Comparison of ENCODE assay signal across 18 cellular contexts in genomic region chr5:97666767-97667166, GRCh38.
A peak's percentile ranks its signal among the peaks of the same experiment; 100 is the strongest.
DNase-seq lines count a peak whose midpoint lies in the region; ATAC-seq, FAIRE-seq and TF ChIP-seq lines count a peak whose summit lies in the region.
"Had no signal": no experiment of that assay in that cellular context is flagged by ENCODE, and none has a peak within 500 bp of the region (broad histone marks: within the 10 kb centered on the region; RNA-seq: fewer than 3 reads in every experiment).

No MANE protein-coding gene starts in this region.

- H3K36me3 Mint-ChIP-seq in endothelial cell (ENCODE audit: low read depth, unreplicated experiment): no peaks in the 10 kb centered on the region
- H3K36me3 Mint-ChIP-seq: CD8-positive, alpha-beta T cell had no signal

- no peaks in the 10 kb centered on the region for H3K9me3 Mint-ChIP-seq in endothelial cell (ENCODE audit: unreplicated experiment)
- H3K9me3 Mint-ChIP-seq: CD8-positive, alpha-beta T cell had no signal

- ATAC-seq in GM18873 (IDR thresholded peaks at IDR 0.05; ENCODE audit: low FRiP score, unreplicated experiment): no peak
- ATAC-seq: CD8-positive, alpha-beta T cell; GM12878; HCT116; HepG2 had no signal

- H3K4me3 Mint-ChIP-seq in endothelial cell (ENCODE audit: unreplicated experiment): no peak overlapping the region
- H3K4me3 Mint-ChIP-seq: CD8-positive, alpha-beta T cell had no signal

- no peak for TF ChIP-seq CTCF in endothelial cell (IDR thresholded peaks at IDR 0.05; ENCODE audit: unreplicated experiment)

- no peaks in the 10 kb centered on the region for H3K27me3 ChIP-seq in adipocyte (replicated peaks; ENCODE audit: control insufficient read depth, insufficient read depth, low read length)
- H3K27me3 ChIP-seq: BE2C had no signal

- DNase-seq in DMS53 (lab: John Stamatoyannopoulos, UW): peak; percentile 89
- DNase-seq in GM18507 (ENCODE audit: extremely low spot score, insufficient read length, low read depth): no peak
- peak; percentile 18 for DNase-seq in adipocyte (ENCODE audit: low read depth)
- DNase-seq in fibroblast of gingiva (ENCODE audit: low read depth): peak; percentile 1
- DNase-seq in endothelial cell (ENCODE audit: low spot score): no peak
- no peak for DNase-seq in DMS114 treated with DMSO at 0.1 percent for 48 hours (lab: John Stamatoyannopoulos, UW; ENCODE audit: unreplicated experiment)
- DNase-seq in stimulated activated CD8-positive, alpha-beta memory T cell treated with anti-CD3 and anti-CD28 coated beads, Interleukin-4, amount 100 ng/mL, for 48 hours: no peak
- DNase-seq: BE2C; CD8-positive, alpha-beta T cell; COR-L47 had no signal

- no peak overlapping the region for H3K9ac ChIP-seq in adipocyte (ENCODE audit: low read length)

- no peaks in the 10 kb centered on the region for H3K9me3 ChIP-seq in adipocyte (ENCODE audit: control insufficient read depth, low read length)
- H3K9me3 ChIP-seq: BE2C had no signal

- no peaks in the 10 kb centered on the region for H3K4me1 ChIP-seq in adipocyte (ENCODE audit: control insufficient read depth, insufficient read depth, low read length)
- H3K4me1 ChIP-seq: BE2C had no signal

- no peak overlapping the region for H3K4me3 ChIP-seq in adipocyte (ENCODE audit: low read length)
- H3K4me3 ChIP-seq: GM12878 had no signal

- no peak overlapping the region for H3K27ac Mint-ChIP-seq in endothelial cell (ENCODE audit: unreplicated experiment)
- H3K27ac Mint-ChIP-seq: CD8-positive, alpha-beta T cell had no signal

- no peaks in the 10 kb centered on the region for H3K27me3 Mint-ChIP-seq in endothelial cell (ENCODE audit: unreplicated experiment)

- H3K36me3 ChIP-seq in adipocyte (ENCODE audit: control insufficient read depth, insufficient read depth, low read length, severe bottlenecking): no peaks in the 10 kb centered on the region
- H3K36me3 ChIP-seq: BE2C had no signal

- peak; percentile 39 for FAIRE-seq in GM18507 (lab: Jason Lieb, UNC)
- FAIRE-seq: A204.1, D721Med, GM12878, GM19239, HepG2, HTR-8/SVneo had no signal

- H3K4me1 Mint-ChIP-seq in endothelial cell (ENCODE audit: unreplicated experiment): no peaks in the 10 kb centered on the region

Comparison
In these comparisons a context has a peak if more than half of its experiments do, and no peak if none do; other contexts are left out.
1. DNase-seq: peak in DMS53 (single experiment), adipocyte (single experiment) and fibroblast of gingiva (single experiment); none in GM18507 (single experiment), endothelial cell (single experiment), DMS114 treated with DMSO at 0.1 percent for 48 hours (single experiment) and stimulated activated CD8-positive, alpha-beta memory T cell treated with anti-CD3 and anti-CD28 coated beads, Interleukin-4, amount 100 ng/mL, for 48 hours (single experiment).